In the genomic region with DNA sequence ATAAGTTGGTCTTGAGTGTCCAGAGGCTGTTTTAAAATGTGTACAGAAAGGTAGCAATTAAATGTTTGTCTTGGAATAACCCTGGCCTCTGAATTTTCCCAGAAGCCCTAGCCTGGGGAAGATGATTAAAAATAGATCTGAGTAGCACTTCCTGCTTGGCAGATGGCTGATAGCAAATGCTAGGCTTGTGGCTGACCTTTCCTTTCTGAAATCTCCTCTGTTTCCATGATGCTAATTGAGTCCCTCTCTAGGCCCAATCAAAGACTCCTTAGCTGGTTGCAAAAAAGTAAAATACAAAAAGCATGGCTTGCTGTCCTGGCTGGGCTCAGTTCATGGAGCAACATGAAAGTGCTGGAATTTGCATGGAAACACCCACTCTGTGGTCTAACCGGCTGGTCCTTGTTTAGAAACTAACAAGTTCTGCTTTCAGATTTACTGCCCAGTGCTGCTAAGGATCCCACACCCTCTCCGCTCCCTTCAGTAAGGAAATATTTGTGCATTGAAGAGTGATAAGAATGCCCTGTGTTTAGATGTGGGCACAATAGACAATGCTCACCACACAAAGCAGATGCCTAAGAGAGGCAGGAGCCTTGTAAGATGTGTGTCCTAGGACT, we compare ENCODE assay signal across 8 cellular contexts. TPM values are rescaled to one million over a fixed set of nuclear protein-coding genes. Genes with fewer than 3 reads are reported as not detected.
DNase-seq lines count a peak whose midpoint lies in the region; ATAC-seq lines count a peak whose summit lies in the region.

No MANE protein-coding gene starts in this region.

- in situ Hi-C loops in KBM-7 (cut with MboI; ENCODE audit: low pct_unique_long_range_greater_than_20kb, low sequenced_read_pairs) = no loop called here

- no peak for DNase-seq in activated T-cell treated with anti-CD3 and anti-CD28 coated beads, Interleukin-2, amount 50 U/mL, for 72 hours
- DNase-seq in activated T-cell treated with anti-CD3 and anti-CD28 coated beads, Interleukin-2, amount 50 U/mL, for 1 hour = no peak
- DNase-seq in KBM-7 (peak; percentile 68), amniotic epithelial cell (ENCODE audit: low read depth) (peak; percentile 96), left colon (peak; percentile 52 to 74), NCI-H1417 treated with DMSO at 0.1 percent for 48 hours (lab: John Stamatoyannopoulos, UW) (no peak), NCI-H748 treated with DMSO at 0.1 percent for 48 hours (lab: John Stamatoyannopoulos, UW) (no peak)

- no peaks in the 10 kb centered on the region for H3K27me3 Mint-ChIP-seq in activated T-cell treated with anti-CD3 and anti-CD28 coated beads, Interleukin-2, amount 50 U/mL, for 72 hours (ENCODE audit: low read depth)

- no peaks in the 10 kb centered on the region for H3K9me3 ChIP-seq in stomach smooth muscle (ENCODE audit: control insufficient read depth in 2 of 2, low read length in 2 of 2)

- no peaks in the 10 kb centered on the region for H3K36me3 ChIP-seq in stomach smooth muscle (ENCODE audit: control insufficient read depth in 2 of 2, insufficient read depth in 2 of 2, low read length in 2 of 2)

- peak; percentile 28 to 54 for ATAC-seq in activated T-cell treated with anti-CD3 and anti-CD28 coated beads, Interleukin-2, amount 50 U/mL, for 72 hours (replicated peaks in 1 of 2)
- ATAC-seq in left colon = peak; percentile 83

- H3K27ac Mint-ChIP-seq in activated T-cell treated with anti-CD3 and anti-CD28 coated beads, Interleukin-2, amount 50 U/mL, for 72 hours = peak overlapping the region; percentile 79

- peak overlapping the region; percentile 7 to 67 for H3K4me3 Mint-ChIP-seq in activated T-cell treated with anti-CD3 and anti-CD28 coated beads, Interleukin-2, amount 50 U/mL, for 72 hours

- peaks cover 0 to 2% of the 10 kb centered on the region in 2 donors for H3K9me3 Mint-ChIP-seq in activated T-cell treated with anti-CD3 and anti-CD28 coated beads, Interleukin-2, amount 50 U/mL, for 72 hours

- peaks cover 81% of the 10 kb centered on the region for H3K4me1 ChIP-seq in stomach smooth muscle (ENCODE audit: control insufficient read depth, insufficient read depth, low read length)

- peak overlapping the region; percentile 94 for H3K27ac ChIP-seq in stomach smooth muscle (ENCODE audit: low read length)

- H3K36me3 Mint-ChIP-seq in activated T-cell treated with anti-CD3 and anti-CD28 coated beads, Interleukin-2, amount 50 U/mL, for 72 hours (ENCODE audit: insufficient read depth in 2 of 2) = peaks cover 0 to 2% of the 10 kb centered on the region in 2 donors

- H3K4me1 Mint-ChIP-seq in activated T-cell treated with anti-CD3 and anti-CD28 coated beads, Interleukin-2, amount 50 U/mL, for 72 hours (ENCODE audit: low read depth) = peaks cover 80% of the 10 kb centered on the region

- H3K27me3 ChIP-seq in stomach smooth muscle (ENCODE audit: control insufficient read depth in 1 of 2, insufficient read depth in 2 of 2, low read length in 2 of 2) = no peaks in the 10 kb centered on the region

- peak overlapping the region; percentile 14 to 52 for H3K9ac ChIP-seq in stomach smooth muscle (ENCODE audit: low read length in 2 of 2)

- intact Hi-C loops in left colon (cut with DNase I, micrococcal nuclease) = no loop called here

- H3K4me3 ChIP-seq in stomach smooth muscle (ENCODE audit: low read length in 2 of 2) = peak overlapping the region; percentile 18 to 59

RNA-seq across cellular contexts. Expression of a gene that starts 40.8 kb away (rescaled TPM):
- total RNA-seq in activated T-cell treated with anti-CD3 and anti-CD28 coated beads, Interleukin-2, amount 50 U/mL, for 72 hours = 10 to 100 TPM; 13.4 to 18.9 TPM
- 10 to 100 TPM; 25.8 to 27.2 TPM for total RNA-seq in left colon

Comparison
In these comparisons a context has a peak if more than half of its experiments do, and no peak if none do; other contexts are left out.
1. DNase-seq: peak in KBM-7 (single experiment), amniotic epithelial cell (single experiment) and left colon (2 of 2); none in activated T-cell treated with anti-CD3 and anti-CD28 coated beads, Interleukin-2, amount 50 U/mL, for 72 hours (0 of 2), activated T-cell treated with anti-CD3 and anti-CD28 coated beads, Interleukin-2, amount 50 U/mL, for 1 hour (single experiment), NCI-H1417 treated with DMSO at 0.1 percent for 48 hours (single experiment) and NCI-H748 treated with DMSO at 0.1 percent for 48 hours (single experiment).